11 cellular contexts compared by ENCODE assay signal in the genomic region with DNA sequence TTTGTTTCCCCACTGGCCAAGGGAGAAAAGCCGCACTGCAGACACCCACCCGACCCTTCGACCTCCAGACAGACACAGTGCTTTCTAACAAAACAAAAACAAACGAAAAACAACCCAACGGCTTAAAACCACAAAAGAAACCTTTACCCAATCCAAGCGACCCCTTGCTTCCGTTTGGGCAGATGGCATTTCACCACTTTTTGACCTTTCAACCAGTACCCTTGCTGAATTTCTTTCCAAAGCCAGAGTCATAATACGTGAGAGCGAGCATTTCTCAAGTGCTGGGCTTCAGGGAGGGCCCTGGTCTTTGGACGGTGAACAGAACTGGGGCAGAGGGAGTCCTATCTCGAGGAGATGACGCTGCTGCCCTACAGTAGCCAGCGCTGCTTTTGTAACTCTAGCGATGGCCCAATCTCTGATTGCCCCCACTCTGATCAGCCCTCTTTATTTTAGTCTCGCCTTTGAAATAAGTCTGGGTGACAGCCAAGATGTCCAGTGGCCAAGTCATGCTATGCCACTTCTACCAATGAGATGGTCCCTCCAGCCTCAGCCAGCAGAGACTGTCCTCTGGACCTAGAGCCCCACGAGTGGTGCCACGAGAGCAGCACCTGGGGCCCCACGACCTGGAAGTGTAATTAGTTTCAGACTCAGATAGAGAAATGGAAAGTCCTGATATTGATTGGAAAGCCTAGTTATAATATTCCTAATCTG. TPM values are rescaled to one million over a fixed set of nuclear protein-coding genes. Genes with fewer than 3 reads are reported as not detected.
DNase-seq lines count a peak whose midpoint lies in the region; ATAC-seq and TF ChIP-seq lines count a peak whose summit lies in the region.
"Had no signal": no experiment of that assay in that cellular context is flagged by ENCODE, and none has a peak within 500 bp of the region (broad histone marks: within the 10 kb centered on the region; RNA-seq: fewer than 3 reads in every experiment).

No MANE protein-coding gene starts in this region.

- H3K27ac Mint-ChIP-seq in CD8-positive, alpha-beta T cell: peak overlapping the region; percentile 84
- peak overlapping the region; percentile 81 to 92 for H3K27ac Mint-ChIP-seq in effector memory CD8-positive, alpha-beta T cell
- H3K27ac Mint-ChIP-seq in osteocyte (ENCODE audit: unreplicated experiment): peak overlapping the region; percentile 91

- peak overlapping the region; percentile 0 for H3K4me3 Mint-ChIP-seq in CD8-positive, alpha-beta T cell
- peak overlapping the region; percentile 58 to 66 for H3K4me3 Mint-ChIP-seq in effector memory CD8-positive, alpha-beta T cell
- H3K4me3 Mint-ChIP-seq in osteocyte (ENCODE audit: unreplicated experiment): peak overlapping the region; percentile 26

- no peak for TF ChIP-seq CTCF in CD8-positive, alpha-beta T cell (IDR thresholded peaks at IDR 0.05)
- no peak for TF ChIP-seq CTCF in osteocyte (IDR thresholded peaks at IDR 0.05)

- H3K27ac ChIP-seq in CD8-positive, alpha-beta T cell (ENCODE audit: low read depth, low read length): no peak overlapping the region

- no peaks in the 10 kb centered on the region for H3K9me3 ChIP-seq in CD8-positive, alpha-beta T cell (ENCODE audit: low read length)

- H3K4me3 ChIP-seq in CD8-positive, alpha-beta T cell (ENCODE audit: low read depth, low read length): no peak overlapping the region
- H3K4me3 ChIP-seq: lung had no signal

- no peak for ATAC-seq in CD8-positive, alpha-beta T cell
- ATAC-seq in effector memory CD8-positive, alpha-beta T cell (replicated peaks): peak; percentile 45

- no peaks in the 10 kb centered on the region for H3K27me3 ChIP-seq in CD8-positive, alpha-beta T cell (ENCODE audit: insufficient read depth, low read length)

- CTCF ChIA-PET in CD8-positive, alpha-beta T cell (lab: Charles Lee): interaction anchor here (1.0 kb wide), 1 partner anchor 16 kb away, joined by 3 read pairs; no protein-coding TSS in a partner anchor

- H3K4me1 Mint-ChIP-seq in CD8-positive, alpha-beta T cell (ENCODE audit: low read depth): peaks cover 48% of the 10 kb centered on the region
- H3K4me1 Mint-ChIP-seq in effector memory CD8-positive, alpha-beta T cell (ENCODE audit: low read depth in 2 of 2): peaks cover 29 to 54% of the 10 kb centered on the region in 2 donors
- H3K4me1 Mint-ChIP-seq in osteocyte (ENCODE audit: unreplicated experiment): peaks cover 58% of the 10 kb centered on the region

- H3K36me3 Mint-ChIP-seq in CD8-positive, alpha-beta T cell: no peaks in the 10 kb centered on the region
- peaks cover 4% of the 10 kb centered on the region for H3K36me3 Mint-ChIP-seq in effector memory CD8-positive, alpha-beta T cell (ENCODE audit: insufficient read depth)
- H3K36me3 Mint-ChIP-seq in osteocyte (ENCODE audit: unreplicated experiment): no peaks in the 10 kb centered on the region

- peaks cover 31% of the 10 kb centered on the region for H3K4me1 ChIP-seq in CD8-positive, alpha-beta T cell (ENCODE audit: insufficient read depth, low read length)

- H3K36me3 ChIP-seq in CD8-positive, alpha-beta T cell (ENCODE audit: insufficient read depth, low read length): no peaks in the 10 kb centered on the region

- DNase-seq in CD8-positive, alpha-beta T cell: no peak
- peak; percentile 81 for DNase-seq in NOMO-1 treated with DMSO at 0.1 percent for 48 hours (lab: John Stamatoyannopoulos, UW; ENCODE audit: unreplicated experiment)
- DNase-seq in effector memory CD8-positive, alpha-beta T cell: no peak
- DNase-seq in osteocyte (ENCODE audit: extremely low spot score, unreplicated experiment): no peak
- DNase-seq in RKO (ENCODE audit: low spot score): no peak
- DNase-seq in NCI-H146 treated with DMSO at 0.1 percent for 48 hours (lab: John Stamatoyannopoulos, UW; ENCODE audit: unreplicated experiment): no peak
- no peak for DNase-seq in superior temporal gyrus (ENCODE audit: extremely low spot score)
- DNase-seq in stimulated activated CD4-positive, alpha-beta T cell treated with anti-CD3 and anti-CD28 coated beads, Interleukin-2, amount 100 ng/mL, for 24 hours: no peak
- DNase-seq: activated CD8-positive, alpha-beta memory T cell treated with anti-CD3 and anti-CD28 coated beads, Interleukin-2, amount 50 U/mL, for 4 hours; stimulated activated CD4-positive, alpha-beta T cell treated with anti-CD3 and anti-CD28 coated beads, Interleukin-4, amount 100 ng/mL, for 24 hours had no signal

- H3K27me3 Mint-ChIP-seq in CD8-positive, alpha-beta T cell (ENCODE audit: low read depth): no peaks in the 10 kb centered on the region
- H3K27me3 Mint-ChIP-seq in effector memory CD8-positive, alpha-beta T cell: no peaks in the 10 kb centered on the region
- H3K27me3 Mint-ChIP-seq in osteocyte (ENCODE audit: unreplicated experiment): peaks cover 5% of the 10 kb centered on the region

- no peaks in the 10 kb centered on the region for H3K9me3 Mint-ChIP-seq in CD8-positive, alpha-beta T cell
- H3K9me3 Mint-ChIP-seq in effector memory CD8-positive, alpha-beta T cell: no peaks in the 10 kb centered on the region
- H3K9me3 Mint-ChIP-seq in osteocyte (ENCODE audit: unreplicated experiment): no peaks in the 10 kb centered on the region

- intact Hi-C loops in CD8-positive, alpha-beta T cell (cut with DNase I, micrococcal nuclease): no loop called here

- POLR2A ChIA-PET in CD8-positive, alpha-beta T cell (lab: Charles Lee): no interaction called here

RNA-seq across cellular contexts. Expression of a gene that starts 21.9 kb away (rescaled TPM):
- total RNA-seq in CD8-positive, alpha-beta T cell: 10 to 100 TPM; 19.4 to 22.5 TPM
- 40.2 and 43.5 TPM in 2 replicates for total RNA-seq in osteocyte

RNA-seq across cellular contexts. Expression of a gene that starts 40.0 kb away (rescaled TPM):
- total RNA-seq in CD8-positive, alpha-beta T cell: not detected
- total RNA-seq in osteocyte: 88.7 and 99.5 TPM in 2 replicates

Comparison
In these comparisons a context has a peak if more than half of its experiments do, and no peak if none do; other contexts are left out.
1. H3K4me3 Mint-ChIP-seq: peak in every context shown above with its lines; median percentile 62 in effector memory CD8-positive, alpha-beta T cell; 26 in osteocyte; 0 in CD8-positive, alpha-beta T cell.
2. RNA of a gene that starts 40.0 kb away (total RNA-seq): 88.7 to 99.5 TPM in osteocyte; not detected in CD8-positive, alpha-beta T cell; every median in the first group is over 10 times any median in the second.
3. Peak in every context shown above with its lines, with median percentiles within 50 percentile points of each other: H3K27ac Mint-ChIP-seq.